11 cellular contexts compared by ENCODE assay signal in the genomic region with DNA sequence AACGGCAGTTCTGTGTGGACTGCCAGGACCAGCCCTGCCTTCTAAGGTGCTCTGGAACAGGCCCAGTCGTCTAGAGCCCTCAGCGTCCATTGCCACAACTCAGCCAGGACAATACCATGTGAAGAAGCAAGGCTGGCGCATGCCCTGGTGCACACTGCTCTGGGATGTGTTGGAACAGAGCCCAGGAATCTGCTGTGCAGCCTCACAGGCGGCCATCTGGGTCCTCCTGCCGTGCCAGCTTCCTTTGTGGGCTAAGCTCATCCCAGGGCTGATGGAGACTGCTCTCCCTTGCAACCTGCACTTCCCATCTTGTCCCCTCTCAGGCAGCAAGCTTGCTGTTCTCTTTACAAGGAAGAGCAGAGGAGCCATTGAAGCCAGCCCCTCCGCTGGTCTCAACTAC.
A peak's percentile ranks its signal among the peaks of the same experiment; 100 is the strongest.
DNase-seq lines count a peak whose midpoint lies in the region; FAIRE-seq and TF ChIP-seq lines count a peak whose summit lies in the region.
"Had no signal": no experiment of that assay in that cellular context is flagged by ENCODE, and none has a peak within 500 bp of the region (broad histone marks: within the 10 kb centered on the region; RNA-seq: fewer than 3 reads in every experiment).

No MANE protein-coding gene starts in this region.

- DNase-seq in G401 (ENCODE audit: low spot score): peak; percentile 86
- DNase-seq in NCI-H524 (lab: John Stamatoyannopoulos, UW): peak; percentile 84 to 93
- peak; percentile 52 to 56 for DNase-seq in frontal cortex (ENCODE audit: low spot score in 2 of 2)
- peak; percentile 95 for DNase-seq in pons (ENCODE audit: low spot score)
- DNase-seq in stimulated activated CD4-positive, alpha-beta T cell treated with anti-CD3 and anti-CD28 coated beads, Interleukin-1b, Interleukin-23, amount 100 ng/mL, for 48 hours: no peak
- DNase-seq in NOMO-1 treated with dmso at 0.1 percent for 144 hours (lab: John Stamatoyannopoulos, UW; ENCODE audit: unreplicated experiment): no peak
- no peak for DNase-seq in erythroblast (lab: John Stamatoyannopoulos, UW)
- no peak for DNase-seq in AML-193 (lab: John Stamatoyannopoulos, UW)
- DNase-seq: activated T-cell treated with anti-CD3 and anti-CD28 coated beads, Interleukin-2, amount 50 U/mL, for 4 hours; naive thymus-derived CD4-positive, alpha-beta T cell had no signal

- no peak for TF ChIP-seq POLR2A in erythroblast (IDR thresholded peaks at IDR 0.05; ENCODE audit: low read length)

- in situ Hi-C loops in G401 (cut with HindIII; ENCODE audit: low sequenced_read_pairs): no loop called here

- FAIRE-seq in frontal cortex (lab: Jason Lieb, UNC): no peak
- FAIRE-seq: HTR-8/SVneo had no signal

Comparison
In these comparisons a context has a peak if more than half of its experiments do, and no peak if none do; other contexts are left out.
1. DNase-seq: peak in G401 (single experiment), NCI-H524 (2 of 2), frontal cortex (2 of 2) and pons (single experiment); none in stimulated activated CD4-positive, alpha-beta T cell treated with anti-CD3 and anti-CD28 coated beads, Interleukin-1b, Interleukin-23, amount 100 ng/mL, for 48 hours (single experiment), NOMO-1 treated with dmso at 0.1 percent for 144 hours (single experiment), erythroblast (0 of 2) and AML-193 (0 of 2).